In the genomic region with DNA sequence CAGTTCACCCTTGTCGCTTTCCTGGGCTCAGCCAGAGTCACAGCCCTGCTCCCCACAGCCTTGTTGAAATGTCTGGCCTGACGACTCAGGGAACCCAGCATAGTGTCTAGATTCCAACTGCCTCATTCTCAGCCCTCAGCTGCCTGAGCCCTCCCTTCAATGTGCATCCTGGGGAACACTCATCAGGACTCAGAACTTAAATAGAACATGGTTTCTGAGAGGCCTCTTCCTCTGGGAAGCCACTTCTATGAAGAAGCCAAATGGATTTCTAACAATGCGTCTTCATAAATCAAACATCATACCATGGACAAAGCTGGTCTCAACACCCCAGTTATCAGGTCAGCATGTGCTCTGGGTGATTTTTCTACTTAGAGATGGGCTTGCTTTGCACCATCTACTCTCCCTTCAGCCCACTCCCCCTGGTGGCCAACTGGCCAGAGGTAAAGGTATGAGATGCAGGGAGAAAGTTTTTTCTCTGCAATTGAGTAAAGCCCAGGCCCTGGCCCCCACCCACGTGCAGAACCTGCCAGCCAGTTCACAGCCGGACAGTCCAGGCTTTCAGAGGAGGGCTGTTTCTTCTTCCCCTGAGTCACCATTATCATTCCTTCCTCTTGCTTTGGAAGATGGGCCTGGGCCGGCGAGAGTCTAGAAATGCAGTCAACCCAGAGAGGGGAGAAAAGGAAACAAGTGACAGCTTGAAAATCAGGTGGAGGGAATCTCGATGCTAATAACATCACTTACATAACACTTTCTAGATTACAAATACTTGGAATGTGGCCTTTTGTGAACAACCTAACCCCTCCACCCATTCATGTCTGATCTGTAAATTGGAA, we compare ENCODE assay signal across 9 cellular contexts. TPM values are rescaled to one million over a fixed set of nuclear protein-coding genes. Genes with fewer than 3 reads are reported as not detected.
DNase-seq lines count a peak whose midpoint lies in the region; ATAC-seq, FAIRE-seq and TF ChIP-seq lines count a peak whose summit lies in the region.
"Had no signal": no experiment of that assay in that cellular context is flagged by ENCODE, and none has a peak within 500 bp of the region (broad histone marks: within the 10 kb centered on the region; RNA-seq: fewer than 3 reads in every experiment).

No MANE protein-coding gene starts in this region.

- H3K4me3 Mint-ChIP-seq in naive thymus-derived CD8-positive, alpha-beta T cell: no peak overlapping the region
- H3K4me3 Mint-ChIP-seq: stimulated activated naive CD8-positive, alpha-beta T cell treated with anti-CD3 and anti-CD28 coated beads, Interleukin-15, Interleukin-2, amounts not matched to agents 100 ng/mL and 50 ng/mL, for 24 hours had no signal

- TF ChIP-seq CTCF in AG04449 (IDR thresholded peaks at IDR 0.05; ENCODE audit: insufficient read depth, low read length, missing control alignments): peak; percentile 51
- peak in 5 of 7 experiments; percentile 39 to 87 (median 63) for TF ChIP-seq CTCF in stomach (IDR thresholded peaks at IDR 0.05)

- peaks cover 29 to 57% (median 47%) of the 10 kb centered on the region in 4 donors for H3K4me1 Mint-ChIP-seq in naive thymus-derived CD8-positive, alpha-beta T cell

- intact Hi-C loops in stomach (cut with DNase I; ENCODE audit: low total_unique reads): loop anchor here (10.0 kb wide), 1 partner anchor 124 kb away; the partner anchor contains the start of gene ITLN2

- DNase-seq in AG04449 (ENCODE audit: low read depth, low spot score) (no peak), GM18507 (ENCODE audit: extremely low spot score, insufficient read length, low read depth) (peak; percentile 20), NCI-H345 (lab: John Stamatoyannopoulos, UW) (peak; percentile 88), stomach (peak; percentile 89)
- DNase-seq in activated CD4-positive, alpha-beta T cell treated with anti-CD3 and anti-CD28 coated beads, Interleukin-2, amount 50 U/mL, for 48 hours: peak; percentile 83 to 88
- DNase-seq in effector CD8-positive, alpha-beta T cell (lab: John Stamatoyannopoulos, UW): peak; percentile 57
- peak; percentile 47 to 89 (median 68) for DNase-seq in naive thymus-derived CD8-positive, alpha-beta T cell

- no peaks in the 10 kb centered on the region for H3K9me3 ChIP-seq in stomach

- no peaks in the 10 kb centered on the region for H3K9me3 Mint-ChIP-seq in naive thymus-derived CD8-positive, alpha-beta T cell
- H3K9me3 Mint-ChIP-seq: stimulated activated naive CD8-positive, alpha-beta T cell treated with anti-CD3 and anti-CD28 coated beads, Interleukin-15, Interleukin-2, amounts not matched to agents 100 ng/mL and 50 ng/mL, for 24 hours had no signal

- FAIRE-seq in GM18507 (lab: Jason Lieb, UNC): peak; percentile 91

- H3K4me3 ChIP-seq in AG04449 (ENCODE audit: low read depth, low read length) (no peak overlapping the region), stomach (no peak overlapping the region)

- H3K27ac ChIP-seq in stomach: no peak overlapping the region

- no peaks in the 10 kb centered on the region for H3K36me3 ChIP-seq in stomach

- H3K27me3 ChIP-seq in stomach: no peaks in the 10 kb centered on the region

- CTCF ChIA-PET in AG04449 (lab: Yijun Ruan, JAX): interaction anchor here (1.2 to 1.6 kb wide), 3 partner anchors 121 to 156 kb away, joined by 3 to 5 read pairs (median 4); no protein-coding TSS in a partner anchor

- POLR2A ChIA-PET in AG04449 (lab: Yijun Ruan, JAX): no interaction called here
- POLR2A ChIA-PET in naive thymus-derived CD8-positive, alpha-beta T cell (lab: Charles Lee): interaction anchor here (1.0 to 3.6 kb wide), 4 partner anchors 32 to 54 kb away, joined by 3 to 18 read pairs (median 6); partner anchors contain the start of gene LY9

- peak overlapping the region; percentile 68 to 95 (median 88) for H3K27ac Mint-ChIP-seq in naive thymus-derived CD8-positive, alpha-beta T cell
- H3K27ac Mint-ChIP-seq: stimulated activated naive CD8-positive, alpha-beta T cell treated with anti-CD3 and anti-CD28 coated beads, Interleukin-15, Interleukin-2, amounts not matched to agents 100 ng/mL and 50 ng/mL, for 24 hours had no signal

- WGBS in stomach, 5 donors: 49 to 60% (median 52%) methylated on average over 8 of the region's 8 CpGs

- peaks cover 0 to 69% (median 4%) of the 10 kb centered on the region in 3 donors for H3K36me3 Mint-ChIP-seq in naive thymus-derived CD8-positive, alpha-beta T cell

- TF ChIP-seq EP300 in stomach (IDR thresholded peaks at IDR 0.05): no peak

- peak; percentile 80 to 86 for ATAC-seq in naive thymus-derived CD8-positive, alpha-beta T cell
- no peak for ATAC-seq in GM21526 (IDR thresholded peaks at IDR 0.05; ENCODE audit: low FRiP score, unreplicated experiment)

- H3K27me3 Mint-ChIP-seq in naive thymus-derived CD8-positive, alpha-beta T cell: no peaks in the 10 kb centered on the region
- H3K27me3 Mint-ChIP-seq: stimulated activated naive CD8-positive, alpha-beta T cell treated with anti-CD3 and anti-CD28 coated beads, Interleukin-15, Interleukin-2, amounts not matched to agents 100 ng/mL and 50 ng/mL, for 24 hours had no signal

- no peaks in the 10 kb centered on the region for H3K4me1 ChIP-seq in stomach

- no peak for TF ChIP-seq POLR2A in stomach (IDR thresholded peaks at IDR 0.05)

RNA-seq across cellular contexts. Expression of gene CD244, which starts 32.1 kb away (rescaled TPM):
- under 1 TPM; 0.62 to 0.66 TPM for total RNA-seq in naive thymus-derived CD8-positive, alpha-beta T cell
- 10 to 100 TPM; 11.7 to 82.2 (median 16.1) TPM for polyA plus RNA-seq in naive thymus-derived CD8-positive, alpha-beta T cell
- total RNA-seq in stomach: 1 to 10 TPM in 1 of 5 donors, under 1 TPM in 1, not detected in 3; 0.43 to 1.1 TPM
- polyA plus RNA-seq in stomach: under 1 TPM; 0.15 to 0.61 (median 0.37) TPM

RNA-seq across cellular contexts. Expression of gene LY9, which starts 34.6 kb away (rescaled TPM):
- 100 to 1,000 TPM; 150 to 156 TPM for total RNA-seq in naive thymus-derived CD8-positive, alpha-beta T cell
- 100 to 1,000 TPM; 167 to 223 (median 189) TPM for polyA plus RNA-seq in naive thymus-derived CD8-positive, alpha-beta T cell
- 1 to 10 TPM in 3 of 5 donors, not detected in 2; 1.3 to 7.5 (median 1.7) TPM for total RNA-seq in stomach
- 1 to 10 TPM in 1 of 3 donors, under 1 TPM in 2; 0.25 to 1.1 (median 0.63) TPM for polyA plus RNA-seq in stomach

RNA-seq across cellular contexts. Expression of gene ITLN1, which starts 54.4 kb away (rescaled TPM):
- total RNA-seq in naive thymus-derived CD8-positive, alpha-beta T cell: not detected
- polyA plus RNA-seq in naive thymus-derived CD8-positive, alpha-beta T cell: not detected
- 100 to 1,000 TPM in 2 of 5 donors, 10 to 100 TPM in 1, 1 to 10 TPM in 1, not detected in 1; 1.2 to 241 (median 55.3) TPM for total RNA-seq in stomach
- 10 to 100 TPM in 1 of 3 donors, 1 to 10 TPM in 2; 1.5 to 10.1 (median 7.6) TPM for polyA plus RNA-seq in stomach

Comparison
In these comparisons a context has a peak if more than half of its experiments do, and no peak if none do; other contexts are left out.
1. RNA of gene LY9, which starts 34.6 kb away (total RNA-seq): 150 to 156 TPM in naive thymus-derived CD8-positive, alpha-beta T cell; 1.3 to 7.5 TPM in stomach; every median in the first group is over 10 times any median in the second.